Comparison of ENCODE assay signal across 9 cellular contexts in genomic region chr4:6470502-6471302, GRCh38. TPM values are rescaled to one million over a fixed set of nuclear protein-coding genes. Genes with fewer than 3 reads are reported as not detected.
A peak's percentile ranks its signal among the peaks of the same experiment; 100 is the strongest.
DNase-seq lines count a peak whose midpoint lies in the region; ATAC-seq and TF ChIP-seq lines count a peak whose summit lies in the region.
"Had no signal": no experiment of that assay in that cellular context is flagged by ENCODE, and none has a peak within 500 bp of the region (broad histone marks: within the 10 kb centered on the region; RNA-seq: fewer than 3 reads in every experiment).

No MANE protein-coding gene starts in this region.

- H3K27ac ChIP-seq in CD8-positive, alpha-beta T cell (ENCODE audit: low read depth, low read length) = no peak overlapping the region
- no peak overlapping the region for H3K27ac ChIP-seq in mammary epithelial cell (ENCODE audit: insufficient read depth, low read depth, low read length)

- H3K4me3 Mint-ChIP-seq in CD8-positive, alpha-beta T cell = peak overlapping the region; percentile 42

- in situ Hi-C loops in mammary epithelial cell (cut with MboI; ENCODE audit: low sequenced_read_pairs in 2 of 2) = no loop called here

- no peaks in the 10 kb centered on the region for H3K4me1 ChIP-seq in CD8-positive, alpha-beta T cell (ENCODE audit: insufficient read depth, low read length)
- peaks cover 8% of the 10 kb centered on the region for H3K4me1 ChIP-seq in mammary epithelial cell (ENCODE audit: insufficient read depth, low read length)
- H3K4me1 ChIP-seq in skeletal muscle satellite cell (ENCODE audit: control insufficient read depth, insufficient read depth, low read length) = peaks cover 5% of the 10 kb centered on the region

- CTCF ChIA-PET in CD8-positive, alpha-beta T cell (lab: Charles Lee) = no interaction called here
- CTCF ChIA-PET in mammary epithelial cell (lab: Charles Lee; ENCODE audit: low non-redundant PET) = no interaction called here

- H3K27me3 Mint-ChIP-seq in CD8-positive, alpha-beta T cell (ENCODE audit: low read depth) = peaks cover 59% of the 10 kb centered on the region

- no peak overlapping the region for H3K4me3 ChIP-seq in CD8-positive, alpha-beta T cell (ENCODE audit: low read depth, low read length)
- peak overlapping the region; percentile 7; the same call in 1 of the 2 replicates for H3K4me3 ChIP-seq in Jurkat, Clone E6-1 (ENCODE audit: low read length)
- H3K4me3 ChIP-seq in mammary epithelial cell (replicated peaks in 1 of 3; ENCODE audit: insufficient read depth in 1 of 3, low read depth in 2 of 3, low read length in 3 of 3) (peak overlapping the region in 2 of 3 experiments; percentile 19 to 35), iPS-18c (ENCODE audit: insufficient read depth, low read depth, low read length) (peak overlapping the region; percentile 58), skeletal muscle satellite cell (ENCODE audit: low read length) (peak overlapping the region; percentile 69)

- no peaks in the 10 kb centered on the region for H3K9me3 ChIP-seq in CD8-positive, alpha-beta T cell (ENCODE audit: low read length)
- no peaks in the 10 kb centered on the region for H3K9me3 ChIP-seq in mammary epithelial cell (replicated peaks; ENCODE audit: insufficient read depth, low read length)
- H3K9me3 ChIP-seq in iPS-18c (ENCODE audit: control insufficient read depth, insufficient read depth, low read length) = no peaks in the 10 kb centered on the region
- no peaks in the 10 kb centered on the region for H3K9me3 ChIP-seq in skeletal muscle satellite cell (replicated peaks; ENCODE audit: low read length)

- H4K20me1 ChIP-seq in mammary epithelial cell (ENCODE audit: insufficient read depth, low read length) = peaks cover 3% of the 10 kb centered on the region

- H3K4me2 ChIP-seq in mammary epithelial cell (ENCODE audit: insufficient read depth, low read depth, low read length) (peak overlapping the region; percentile 83), skeletal muscle satellite cell (ENCODE audit: low read length) (peak overlapping the region; percentile 88)

- peaks cover 4% of the 10 kb centered on the region for H3K27me3 ChIP-seq in CD8-positive, alpha-beta T cell (ENCODE audit: insufficient read depth, low read length)
- H3K27me3 ChIP-seq in mammary epithelial cell (ENCODE audit: insufficient read depth, low read length) (peaks cover 23% of the 10 kb centered on the region), skeletal muscle satellite cell (ENCODE audit: control insufficient read depth, insufficient read depth, low read length) (peaks cover 65% of the 10 kb centered on the region)

- peak in 1 of 7 experiments; percentile 42 for DNase-seq in CD8-positive, alpha-beta T cell
- DNase-seq in Jurkat, Clone E6-1 (ENCODE audit: low read depth, low spot score) = no peak
- DNase-seq in mammary epithelial cell = peak; percentile 30
- no peak for DNase-seq in NCI-H2081 treated with DMSO at 0.1 percent for 48 hours (lab: John Stamatoyannopoulos, UW)

- peaks cover 6% of the 10 kb centered on the region for H3K4me1 Mint-ChIP-seq in CD8-positive, alpha-beta T cell (ENCODE audit: low read depth)

- WGBS in mammary epithelial cell (ENCODE audit: low coverage, missing lambda C conversion rate) = 3% methylated on average over 8 of the region's 85 CpGs

- H3K27ac Mint-ChIP-seq in CD8-positive, alpha-beta T cell = no peak overlapping the region

- H3K36me3 Mint-ChIP-seq in CD8-positive, alpha-beta T cell = no peaks in the 10 kb centered on the region

- no peak for TF ChIP-seq CTCF in CD8-positive, alpha-beta T cell (IDR thresholded peaks at IDR 0.05)
- TF ChIP-seq CTCF in mammary epithelial cell (conservative IDR thresholded peaks at IDR 0.05 in 1 of 2, IDR thresholded peaks at IDR 0.05 in 1 of 2; ENCODE audit: extremely low read depth in 1 of 2, insufficient read depth in 1 of 2, low read depth in 1 of 2, low read length in 2 of 2) = no peak

- H3K9ac ChIP-seq in mammary epithelial cell (ENCODE audit: insufficient read depth, low read length) = no peak overlapping the region
- peak overlapping the region; percentile 59 for H3K9ac ChIP-seq in skeletal muscle satellite cell (ENCODE audit: low read depth, low read length)

- intact Hi-C loops in CD8-positive, alpha-beta T cell (cut with DNase I, micrococcal nuclease) = no loop called here
- intact Hi-C loops in mammary epithelial cell (cut with micrococcal nuclease) = loop anchor here (5.0 kb wide), 1 partner anchor 77 kb away; no protein-coding TSS in a partner anchor

- H3K9me3 Mint-ChIP-seq in CD8-positive, alpha-beta T cell = no peaks in the 10 kb centered on the region

- dilution Hi-C loops in mammary epithelial cell (cut with HindIII; ENCODE audit: low sequenced_read_pairs) = no loop called here

- H3K36me3 ChIP-seq in CD8-positive, alpha-beta T cell (ENCODE audit: insufficient read depth, low read length) = no peaks in the 10 kb centered on the region
- no peaks in the 10 kb centered on the region for H3K36me3 ChIP-seq in mammary epithelial cell (ENCODE audit: insufficient read depth, low read length)
- no peaks in the 10 kb centered on the region for H3K36me3 ChIP-seq in skeletal muscle satellite cell (ENCODE audit: insufficient read depth, low read length)

- no peaks in the 10 kb centered on the region for H3K79me2 ChIP-seq in mammary epithelial cell (ENCODE audit: insufficient read depth, low read length)

- POLR2A ChIA-PET in CD8-positive, alpha-beta T cell (lab: Charles Lee) = no interaction called here

- no TSS peak for BruUV-seq in mammary epithelial cell (replicated peaks; lab: Mats Ljungman, UMichigan)

- no peak for ATAC-seq in CD8-positive, alpha-beta T cell
- ATAC-seq in GM21526 (IDR thresholded peaks at IDR 0.05; ENCODE audit: low FRiP score, unreplicated experiment) (no peak), HG03354 (IDR thresholded peaks at IDR 0.05; ENCODE audit: poor library complexity, severe bottlenecking, unreplicated experiment) (no peak)

- peak overlapping the region; percentile 35 for H2AFZ ChIP-seq in mammary epithelial cell (ENCODE audit: low read depth, low read length)

RNA-seq across cellular contexts. Expression of gene PPP2R2C, which starts 1.7 kb away (rescaled TPM):
- not detected for total RNA-seq in CD8-positive, alpha-beta T cell
- 2.6 TPM for polyA plus RNA-seq in Jurkat, Clone E6-1 (2012; ENCODE audit: insufficient read depth, insufficient read length)
- under 1 TPM; 0.17 to 0.24 TPM for total RNA-seq in mammary epithelial cell
- 0.18 TPM for polyA plus RNA-seq in mammary epithelial cell
- not detected for polyA minus RNA-seq in mammary epithelial cell
- total RNA-seq in skeletal muscle satellite cell (2012; rRNA removed) = 1.0 and 1.1 TPM in 2 replicates
- total RNA-seq: pulmonary artery endothelial cell had no signal
